1 cellular context compared by ENCODE assay signal in genomic region chr16:67430504-67431076, GRCh38.
TF ChIP-seq lines count a peak whose summit lies in the region.

No MANE protein-coding gene starts in this region.

TF ChIP-seq in K562, 482 proteins besides CTCF, POLR2A, EP300 and RAD21 (continued from another document and continues in another):
- TF ChIP-seq ZHX1 (conservative IDR thresholded peaks at IDR 0.05; ENCODE audit: low read length) (no peak), TEAD2 (tag; IDR thresholded peaks at IDR 0.05) (no peak), MTA3 (IDR thresholded peaks at IDR 0.05; ENCODE audit: borderline replicate concordance) (peak; percentile 29; the same call in 1 of the 2 replicates), CTBP1 (IDR thresholded peaks at IDR 0.05; ENCODE audit: borderline replicate concordance) (peak; percentile 57; the same call in 1 of the 2 replicates), ZBTB1 (CRISPR knock-in tag; IDR thresholded peaks at IDR 0.05; ENCODE audit: borderline replicate concordance, low read depth) (0 out of 2 replicates have a peak, but pooled peaks have one; percentile 24), OTX1 (CRISPR knock-in tag; IDR thresholded peaks at IDR 0.05) (no peak), NRF1 (conservative IDR thresholded peaks at IDR 0.05 in 1 of 2, IDR thresholded peaks at IDR 0.05 in 1 of 2) (peak; percentile 41 to 55; a peak in 3 of 4 replicates), E4F1 (CRISPR knock-in tag; IDR thresholded peaks at IDR 0.05; ENCODE audit: borderline replicate concordance) (no peak), HNRNPL (IDR thresholded peaks at IDR 0.05; ENCODE audit: low read depth, low read length) (peak; percentile 60; the same call in 1 of the 2 replicates), TAL1 (IDR thresholded peaks at IDR 0.05) (no peak), RFX1 (IDR thresholded peaks at IDR 0.05) (no peak), ZNF311 (CRISPR knock-in tag; IDR thresholded peaks at IDR 0.05) (no peak), SMC3 (conservative IDR thresholded peaks at IDR 0.05; ENCODE audit: insufficient read depth, low read depth, low read length) (no peak), ZNF830 (CRISPR knock-in tag; IDR thresholded peaks at IDR 0.05) (no peak), THRB (CRISPR knock-in tag; conservative IDR thresholded peaks at IDR 0.05) (no peak), PPARD (CRISPR knock-in tag; IDR thresholded peaks at IDR 0.05) (no peak), NELFE (IDR thresholded peaks at IDR 0.05; ENCODE audit: insufficient read depth, insufficient read length) (no peak), BCLAF1 (IDR thresholded peaks at IDR 0.05; ENCODE audit: borderline replicate concordance in 1 of 2, control insufficient read depth in 1 of 2, low read depth in 2 of 2, low read length in 1 of 2) (no peak), TAF1 (IDR thresholded peaks at IDR 0.05; ENCODE audit: control insufficient read depth, extremely low read depth, insufficient read depth, low read length, severe bottlenecking) (peak; percentile 15), ZSCAN29 (IDR thresholded peaks at IDR 0.05) (no peak), BRF2 (IDR thresholded peaks at IDR 0.05; ENCODE audit: borderline replicate concordance, insufficient read depth, insufficient read length) (no peak), USF1 (CRISPR knock-in tag; IDR thresholded peaks at IDR 0.05) (peak; percentile 44), TCFL5 (CRISPR knock-in tag; conservative IDR thresholded peaks at IDR 0.05) (no peak), ZFP1 (CRISPR knock-in tag; IDR thresholded peaks at IDR 0.05) (no peak), ZNF77 (CRISPR knock-in tag; IDR thresholded peaks at IDR 0.05) (no peak), SIN3A (IDR thresholded peaks at IDR 0.05; ENCODE audit: borderline replicate concordance in 2 of 2, control insufficient read depth in 1 of 2, low read depth in 2 of 2, low read length in 2 of 2) (no peak), POLR2G (IDR thresholded peaks at IDR 0.05; ENCODE audit: low read depth, low read length) (0 out of 2 replicates have a peak, but pooled peaks have one; percentile 30), ARHGAP35 (IDR thresholded peaks at IDR 0.05; ENCODE audit: partially characterized antibody) (no peak), POLR2B (IDR thresholded peaks at IDR 0.05; ENCODE audit: low read depth, partially characterized antibody) (no peak), ZNF780A (CRISPR knock-in tag; IDR thresholded peaks at IDR 0.05) (no peak), ZFX (CRISPR knock-in tag; IDR thresholded peaks at IDR 0.05) (0 out of 2 replicates have a peak, but pooled peaks have one; percentile 7), ZNF586 (CRISPR knock-in tag; conservative IDR thresholded peaks at IDR 0.05) (no peak), ZNF24 (IDR thresholded peaks at IDR 0.05) (no peak), DACH1 (IDR thresholded peaks at IDR 0.05; ENCODE audit: partially characterized antibody) (no peak), HDAC1 (IDR thresholded peaks at IDR 0.05) (peak in 1 of 2 experiments; percentile 28; a peak in 1 of 4 replicates)
- TF ChIP-seq, protein P1, sequence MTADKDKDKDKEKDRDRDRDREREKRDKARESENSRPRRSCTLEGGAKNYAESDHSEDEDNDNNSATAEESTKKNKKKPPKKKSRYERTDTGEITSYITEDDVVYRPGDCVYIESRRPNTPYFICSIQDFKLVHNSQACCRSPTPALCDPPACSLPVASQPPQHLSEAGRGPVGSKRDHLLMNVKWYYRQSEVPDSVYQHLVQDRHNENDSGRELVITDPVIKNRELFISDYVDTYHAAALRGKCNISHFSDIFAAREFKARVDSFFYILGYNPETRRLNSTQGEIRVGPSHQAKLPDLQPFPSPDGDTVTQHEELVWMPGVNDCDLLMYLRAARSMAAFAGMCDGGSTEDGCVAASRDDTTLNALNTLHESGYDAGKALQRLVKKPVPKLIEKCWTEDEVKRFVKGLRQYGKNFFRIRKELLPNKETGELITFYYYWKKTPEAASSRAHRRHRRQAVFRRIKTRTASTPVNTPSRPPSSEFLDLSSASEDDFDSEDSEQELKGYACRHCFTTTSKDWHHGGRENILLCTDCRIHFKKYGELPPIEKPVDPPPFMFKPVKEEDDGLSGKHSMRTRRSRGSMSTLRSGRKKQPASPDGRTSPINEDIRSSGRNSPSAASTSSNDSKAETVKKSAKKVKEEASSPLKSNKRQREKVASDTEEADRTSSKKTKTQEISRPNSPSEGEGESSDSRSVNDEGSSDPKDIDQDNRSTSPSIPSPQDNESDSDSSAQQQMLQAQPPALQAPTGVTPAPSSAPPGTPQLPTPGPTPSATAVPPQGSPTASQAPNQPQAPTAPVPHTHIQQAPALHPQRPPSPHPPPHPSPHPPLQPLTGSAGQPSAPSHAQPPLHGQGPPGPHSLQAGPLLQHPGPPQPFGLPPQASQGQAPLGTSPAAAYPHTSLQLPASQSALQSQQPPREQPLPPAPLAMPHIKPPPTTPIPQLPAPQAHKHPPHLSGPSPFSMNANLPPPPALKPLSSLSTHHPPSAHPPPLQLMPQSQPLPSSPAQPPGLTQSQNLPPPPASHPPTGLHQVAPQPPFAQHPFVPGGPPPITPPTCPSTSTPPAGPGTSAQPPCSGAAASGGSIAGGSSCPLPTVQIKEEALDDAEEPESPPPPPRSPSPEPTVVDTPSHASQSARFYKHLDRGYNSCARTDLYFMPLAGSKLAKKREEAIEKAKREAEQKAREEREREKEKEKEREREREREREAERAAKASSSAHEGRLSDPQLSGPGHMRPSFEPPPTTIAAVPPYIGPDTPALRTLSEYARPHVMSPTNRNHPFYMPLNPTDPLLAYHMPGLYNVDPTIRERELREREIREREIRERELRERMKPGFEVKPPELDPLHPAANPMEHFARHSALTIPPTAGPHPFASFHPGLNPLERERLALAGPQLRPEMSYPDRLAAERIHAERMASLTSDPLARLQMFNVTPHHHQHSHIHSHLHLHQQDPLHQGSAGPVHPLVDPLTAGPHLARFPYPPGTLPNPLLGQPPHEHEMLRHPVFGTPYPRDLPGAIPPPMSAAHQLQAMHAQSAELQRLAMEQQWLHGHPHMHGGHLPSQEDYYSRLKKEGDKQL (CRISPR knock-in tag; IDR thresholded peaks at IDR 0.05; ENCODE audit: borderline replicate concordance): no peak
- TF ChIP-seq, protein P2, sequence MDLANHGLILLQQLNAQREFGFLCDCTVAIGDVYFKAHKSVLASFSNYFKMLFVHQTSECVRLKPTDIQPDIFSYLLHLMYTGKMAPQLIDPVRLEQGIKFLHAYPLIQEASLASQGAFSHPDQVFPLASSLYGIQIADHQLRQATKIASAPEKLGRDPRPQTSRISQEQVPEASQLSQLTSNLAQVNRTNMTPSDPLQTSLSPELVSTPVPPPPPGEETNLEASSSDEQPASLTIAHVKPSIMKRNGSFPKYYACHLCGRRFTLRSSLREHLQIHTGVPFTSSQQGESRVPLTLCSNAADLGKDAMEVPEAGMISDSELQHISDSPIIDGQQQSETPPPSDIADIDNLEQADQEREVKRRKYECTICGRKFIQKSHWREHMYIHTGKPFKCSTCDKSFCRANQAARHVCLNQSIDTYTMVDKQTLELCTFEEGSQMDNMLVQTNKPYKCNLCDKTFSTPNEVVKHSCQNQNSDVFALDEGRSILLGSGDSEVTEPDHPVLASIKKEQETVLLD (IDR thresholded peaks at IDR 0.05): no peak
- TF ChIP-seq, protein P3, sequence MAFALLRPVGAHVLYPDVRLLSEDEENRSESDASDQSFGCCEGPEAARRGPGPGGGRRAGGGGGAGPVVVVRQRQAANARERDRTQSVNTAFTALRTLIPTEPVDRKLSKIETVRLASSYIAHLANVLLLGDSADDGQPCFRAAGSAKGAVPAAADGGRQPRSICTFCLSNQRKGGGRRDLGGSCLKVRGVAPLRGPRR (CRISPR knock-in tag; IDR thresholded peaks at IDR 0.05): no peak
- TF ChIP-seq, protein P4, sequence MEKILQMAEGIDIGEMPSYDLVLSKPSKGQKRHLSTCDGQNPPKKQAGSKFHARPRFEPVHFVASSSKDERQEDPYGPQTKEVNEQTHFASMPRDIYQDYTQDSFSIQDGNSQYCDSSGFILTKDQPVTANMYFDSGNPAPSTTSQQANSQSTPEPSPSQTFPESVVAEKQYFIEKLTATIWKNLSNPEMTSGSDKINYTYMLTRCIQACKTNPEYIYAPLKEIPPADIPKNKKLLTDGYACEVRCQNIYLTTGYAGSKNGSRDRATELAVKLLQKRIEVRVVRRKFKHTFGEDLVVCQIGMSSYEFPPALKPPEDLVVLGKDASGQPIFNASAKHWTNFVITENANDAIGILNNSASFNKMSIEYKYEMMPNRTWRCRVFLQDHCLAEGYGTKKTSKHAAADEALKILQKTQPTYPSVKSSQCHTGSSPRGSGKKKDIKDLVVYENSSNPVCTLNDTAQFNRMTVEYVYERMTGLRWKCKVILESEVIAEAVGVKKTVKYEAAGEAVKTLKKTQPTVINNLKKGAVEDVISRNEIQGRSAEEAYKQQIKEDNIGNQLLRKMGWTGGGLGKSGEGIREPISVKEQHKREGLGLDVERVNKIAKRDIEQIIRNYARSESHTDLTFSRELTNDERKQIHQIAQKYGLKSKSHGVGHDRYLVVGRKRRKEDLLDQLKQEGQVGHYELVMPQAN (IDR thresholded peaks at IDR 0.05; ENCODE audit: borderline replicate concordance): no peak
